1 cellular context compared by ENCODE assay signal in the genomic region with DNA sequence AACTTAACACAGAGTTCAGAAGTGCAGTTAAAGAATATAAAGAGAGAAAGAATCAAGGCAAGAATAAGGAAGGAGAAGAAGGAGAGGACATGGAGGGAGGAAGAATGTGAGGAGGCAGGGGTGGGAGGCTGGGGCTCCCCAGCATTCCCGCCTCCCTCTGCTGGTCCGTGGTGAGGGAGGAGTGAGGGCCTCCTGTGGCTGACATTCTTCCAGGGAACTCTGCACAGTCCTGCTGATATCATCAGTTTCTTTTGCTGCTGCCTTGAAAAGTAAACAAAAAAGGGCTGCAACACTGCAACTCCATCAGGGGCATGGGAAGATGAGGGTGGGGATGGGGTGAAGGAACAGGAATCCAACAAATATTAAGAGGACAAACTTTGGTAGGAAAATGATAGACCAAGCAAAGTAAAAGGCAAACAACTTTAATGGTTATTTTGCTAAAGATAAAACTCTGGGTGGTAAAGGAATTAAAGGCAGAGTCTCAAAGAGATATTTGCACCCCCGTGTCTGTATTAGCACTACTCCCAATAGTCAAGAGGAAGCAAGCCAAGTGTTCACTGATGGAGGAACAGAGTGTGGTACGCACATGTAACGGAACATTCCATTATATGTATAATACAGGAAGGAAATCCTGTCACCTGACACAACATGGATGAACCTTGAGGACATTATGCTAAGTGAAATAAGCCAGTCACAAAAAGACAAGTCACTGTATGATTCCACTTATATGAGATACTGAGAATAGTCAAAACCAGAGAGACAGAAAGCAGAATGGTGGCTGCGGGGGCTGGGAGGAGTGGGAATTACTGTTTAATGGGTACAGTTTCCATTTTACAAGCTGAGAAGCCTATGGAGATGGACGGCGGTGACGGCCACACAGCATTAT.
TF ChIP-seq lines count a peak whose summit lies in the region.

No MANE protein-coding gene starts in this region.

TF ChIP-seq in HepG2, 621 proteins besides CTCF, POLR2A, EP300 and RAD21 (continued from another document):
- TF ChIP-seq HNF4A (CRISPR knock-in tag; IDR thresholded peaks at IDR 0.05) (peak; percentile 29; the same call in 1 of the 2 replicates), ZNF569 (CRISPR knock-in tag; IDR thresholded peaks at IDR 0.05; ENCODE audit: borderline replicate concordance) (no peak), YEATS4 (CRISPR knock-in tag; IDR thresholded peaks at IDR 0.05; ENCODE audit: borderline replicate concordance) (no peak), FOXP1 (IDR thresholded peaks at IDR 0.05) (no peak), FOXP1 (CRISPR knock-in tag; IDR thresholded peaks at IDR 0.05) (peak; percentile 48; the same call in 1 of the 2 replicates)
- TF ChIP-seq, protein P1, sequence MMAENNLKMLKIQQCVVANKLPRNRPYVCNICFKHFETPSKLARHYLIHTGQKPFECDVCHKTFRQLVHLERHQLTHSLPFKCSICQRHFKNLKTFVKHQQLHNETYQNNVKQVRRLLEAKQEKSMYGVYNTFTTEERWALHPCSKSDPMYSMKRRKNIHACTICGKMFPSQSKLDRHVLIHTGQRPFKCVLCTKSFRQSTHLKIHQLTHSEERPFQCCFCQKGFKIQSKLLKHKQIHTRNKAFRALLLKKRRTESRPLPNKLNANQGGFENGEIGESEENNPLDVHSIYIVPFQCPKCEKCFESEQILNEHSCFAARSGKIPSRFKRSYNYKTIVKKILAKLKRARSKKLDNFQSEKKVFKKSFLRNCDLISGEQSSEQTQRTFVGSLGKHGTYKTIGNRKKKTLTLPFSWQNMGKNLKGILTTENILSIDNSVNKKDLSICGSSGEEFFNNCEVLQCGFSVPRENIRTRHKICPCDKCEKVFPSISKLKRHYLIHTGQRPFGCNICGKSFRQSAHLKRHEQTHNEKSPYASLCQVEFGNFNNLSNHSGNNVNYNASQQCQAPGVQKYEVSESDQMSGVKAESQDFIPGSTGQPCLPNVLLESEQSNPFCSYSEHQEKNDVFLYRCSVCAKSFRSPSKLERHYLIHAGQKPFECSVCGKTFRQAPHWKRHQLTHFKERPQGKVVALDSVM (CRISPR knock-in tag; IDR thresholded peaks at IDR 0.05) = peak; percentile 94
- TF ChIP-seq, protein P2, sequence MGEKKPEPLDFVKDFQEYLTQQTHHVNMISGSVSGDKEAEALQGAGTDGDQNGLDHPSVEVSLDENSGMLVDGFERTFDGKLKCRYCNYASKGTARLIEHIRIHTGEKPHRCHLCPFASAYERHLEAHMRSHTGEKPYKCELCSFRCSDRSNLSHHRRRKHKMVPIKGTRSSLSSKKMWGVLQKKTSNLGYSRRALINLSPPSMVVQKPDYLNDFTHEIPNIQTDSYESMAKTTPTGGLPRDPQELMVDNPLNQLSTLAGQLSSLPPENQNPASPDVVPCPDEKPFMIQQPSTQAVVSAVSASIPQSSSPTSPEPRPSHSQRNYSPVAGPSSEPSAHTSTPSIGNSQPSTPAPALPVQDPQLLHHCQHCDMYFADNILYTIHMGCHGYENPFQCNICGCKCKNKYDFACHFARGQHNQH (CRISPR knock-in tag; IDR thresholded peaks at IDR 0.05) = peak; percentile 52; the same call in 1 of the 2 replicates
- TF ChIP-seq, protein P3, sequence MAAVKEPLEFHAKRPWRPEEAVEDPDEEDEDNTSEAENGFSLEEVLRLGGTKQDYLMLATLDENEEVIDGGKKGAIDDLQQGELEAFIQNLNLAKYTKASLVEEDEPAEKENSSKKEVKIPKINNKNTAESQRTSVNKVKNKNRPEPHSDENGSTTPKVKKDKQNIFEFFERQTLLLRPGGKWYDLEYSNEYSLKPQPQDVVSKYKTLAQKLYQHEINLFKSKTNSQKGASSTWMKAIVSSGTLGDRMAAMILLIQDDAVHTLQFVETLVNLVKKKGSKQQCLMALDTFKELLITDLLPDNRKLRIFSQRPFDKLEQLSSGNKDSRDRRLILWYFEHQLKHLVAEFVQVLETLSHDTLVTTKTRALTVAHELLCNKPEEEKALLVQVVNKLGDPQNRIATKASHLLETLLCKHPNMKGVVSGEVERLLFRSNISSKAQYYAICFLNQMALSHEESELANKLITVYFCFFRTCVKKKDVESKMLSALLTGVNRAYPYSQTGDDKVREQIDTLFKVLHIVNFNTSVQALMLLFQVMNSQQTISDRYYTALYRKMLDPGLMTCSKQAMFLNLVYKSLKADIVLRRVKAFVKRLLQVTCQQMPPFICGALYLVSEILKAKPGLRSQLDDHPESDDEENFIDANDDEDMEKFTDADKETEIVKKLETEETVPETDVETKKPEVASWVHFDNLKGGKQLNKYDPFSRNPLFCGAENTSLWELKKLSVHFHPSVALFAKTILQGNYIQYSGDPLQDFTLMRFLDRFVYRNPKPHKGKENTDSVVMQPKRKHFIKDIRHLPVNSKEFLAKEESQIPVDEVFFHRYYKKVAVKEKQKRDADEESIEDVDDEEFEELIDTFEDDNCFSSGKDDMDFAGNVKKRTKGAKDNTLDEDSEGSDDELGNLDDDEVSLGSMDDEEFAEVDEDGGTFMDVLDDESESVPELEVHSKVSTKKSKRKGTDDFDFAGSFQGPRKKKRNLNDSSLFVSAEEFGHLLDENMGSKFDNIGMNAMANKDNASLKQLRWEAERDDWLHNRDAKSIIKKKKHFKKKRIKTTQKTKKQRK (IDR thresholded peaks at IDR 0.05; ENCODE audit: low read length) = no peak
